15 cellular contexts compared by ENCODE assay signal in genomic region chr7:73891178-73891885, GRCh38. TPM values are rescaled to one million over a fixed set of nuclear protein-coding genes. Genes with fewer than 3 reads are reported as not detected.
DNase-seq lines count a peak whose midpoint lies in the region; ATAC-seq, FAIRE-seq and TF ChIP-seq lines count a peak whose summit lies in the region.
"Had no signal": no experiment of that assay in that cellular context is flagged by ENCODE, and none has a peak within 500 bp of the region (broad histone marks: within the 10 kb centered on the region; RNA-seq: fewer than 3 reads in every experiment).

No MANE protein-coding gene starts in this region.

- POLR2A ChIA-PET in A549 (lab: Yijun Ruan, JAX) = no interaction called here
- POLR2A ChIA-PET in HEK293T (lab: Yijun Ruan, JAX) = interaction anchor here (0.6 kb wide), 1 partner anchor 31 kb away, joined by 3 read pairs; no protein-coding TSS in a partner anchor

- no peaks in the 10 kb centered on the region for H3K27me3 ChIP-seq in ovary
- H3K27me3 ChIP-seq: BLaER1 had no signal

- CTCF ChIA-PET in A549 (lab: Yijun Ruan, JAX) = interaction anchor here (0.8 to 5.0 kb wide), 5 partner anchors 8 to 134 kb away, joined by 3 to 22 read pairs (median 4); no protein-coding TSS in a partner anchor
- CTCF ChIA-PET in HEK293T (lab: Yijun Ruan, JAX) = interaction anchor here (1.2 kb wide), 1 partner anchor 10 kb away, joined by 7 read pairs; no protein-coding TSS in a partner anchor

- H3K4me2 ChIP-seq in A549 = no peak overlapping the region

- H3K4me1 ChIP-seq in A549 (peaks cover 35% of the 10 kb centered on the region), ovary (ENCODE audit: insufficient read depth) (peaks cover 6% of the 10 kb centered on the region)

- TF ChIP-seq POLR2A in A549 (IDR thresholded peaks at IDR 0.05; ENCODE audit: low read length) (no peak), ovary (IDR thresholded peaks at IDR 0.05) (no peak)

- intact Hi-C loops in ovary (cut with DNase I) = loop anchor here in 1 of 4 donors (5.0 to 10.0 kb wide), 2 partner anchors 103 to 136 kb away; partner anchors contain the start of gene ELN

- TF ChIP-seq EP300 in A549 (IDR thresholded peaks at IDR 0.05) (no peak), ovary (IDR thresholded peaks at IDR 0.05) (no peak)

- TF ChIP-seq CTCF in A549 (IDR thresholded peaks at IDR 0.05) = no peak
- TF ChIP-seq CTCF in ovary (IDR thresholded peaks at IDR 0.05) = no peak

- FAIRE-seq in A549 (lab: Jason Lieb, UNC) = no peak

- TF ChIP-seq RAD21 in A549 (conservative IDR thresholded peaks at IDR 0.05 in 1 of 2, IDR thresholded peaks at IDR 0.05 in 1 of 2) = peak in 1 of 2 experiments; percentile 40; a peak in 2 of 5 replicates

- 78% methylated on average over 15 of the region's 16 CpGs for WGBS in A549 (ENCODE audit: missing lambda C conversion rate)
- 49 to 54% (median 52%) methylated on average over 16 of the region's 16 CpGs for WGBS in ovary, 3 donors

- H3K9me3 ChIP-seq in A549 (peaks cover 4% of the 10 kb centered on the region; the same call in 2 of the 3 replicates), ovary (no peaks in the 10 kb centered on the region)

- DNase-seq in A549 (ENCODE audit: low read depth in 1 of 2, low spot score in 1 of 2) = peak; percentile 39 to 54
- DNase-seq in HEK293T (ENCODE audit: extremely low spot score) = no peak
- peak; percentile 5 for DNase-seq in cerebellar cortex (ENCODE audit: low spot score)
- peak; percentile 44 for DNase-seq in left kidney (ENCODE audit: low read depth, low spot score)
- no peak for DNase-seq in ovary
- no peak for DNase-seq in NCI-H146 (lab: John Stamatoyannopoulos, UW)
- no peak for DNase-seq in mucosa of gallbladder (ENCODE audit: low spot score)
- DNase-seq: activated B cell treated with CpG ODN at 0.5 μM for 24 hours; anterior cingulate cortex; naive thymus-derived CD4-positive, alpha-beta T cell; NCI-H1092 treated with DMSO at 0.1 percent for 48 hours; NCI-H510A; SHP77 treated with DMSO at 0.1 percent for 48 hours had no signal

- H3K27ac ChIP-seq in A549 = peak overlapping the region in 1 of 2 experiments; percentile 33; a peak in 2 of 6 replicates
- no peak overlapping the region for H3K27ac ChIP-seq in ovary
- H3K27ac ChIP-seq: BLaER1 had no signal

- H3K4me3 ChIP-seq in A549 = no peak overlapping the region
- no peak overlapping the region for H3K4me3 ChIP-seq in ovary
- H3K4me3 ChIP-seq: BLaER1 had no signal

- no peaks in the 10 kb centered on the region for H3K36me3 ChIP-seq in ovary
- H3K36me3 ChIP-seq: BLaER1 had no signal

- ATAC-seq in A549 = peak in 1 of 2 experiments; percentile 45; a peak in 2 of 6 replicates
- no peak for ATAC-seq in HG03432 (IDR thresholded peaks at IDR 0.05; ENCODE audit: unreplicated experiment)
- ATAC-seq: naive thymus-derived CD4-positive, alpha-beta T cell had no signal

TF ChIP-seq in A549, 52 proteins besides CTCF, POLR2A, EP300 and RAD21:
- no peak for TF ChIP-seq CBX8 (IDR thresholded peaks at IDR 0.05)
- TF ChIP-seq TP53 (CRISPR knock-in tag; IDR thresholded peaks at IDR 0.05) = no peak
- TF ChIP-seq ZNF302 (CRISPR knock-in tag; IDR thresholded peaks at IDR 0.05) = no peak
- TF ChIP-seq, protein P1, sequence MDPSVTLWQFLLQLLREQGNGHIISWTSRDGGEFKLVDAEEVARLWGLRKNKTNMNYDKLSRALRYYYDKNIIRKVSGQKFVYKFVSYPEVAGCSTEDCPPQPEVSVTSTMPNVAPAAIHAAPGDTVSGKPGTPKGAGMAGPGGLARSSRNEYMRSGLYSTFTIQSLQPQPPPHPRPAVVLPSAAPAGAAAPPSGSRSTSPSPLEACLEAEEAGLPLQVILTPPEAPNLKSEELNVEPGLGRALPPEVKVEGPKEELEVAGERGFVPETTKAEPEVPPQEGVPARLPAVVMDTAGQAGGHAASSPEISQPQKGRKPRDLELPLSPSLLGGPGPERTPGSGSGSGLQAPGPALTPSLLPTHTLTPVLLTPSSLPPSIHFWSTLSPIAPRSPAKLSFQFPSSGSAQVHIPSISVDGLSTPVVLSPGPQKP (IDR thresholded peaks at IDR 0.05; ENCODE audit: low read depth, low read length) = no peak
- no peak for TF ChIP-seq HOXB5 (CRISPR knock-in tag; IDR thresholded peaks at IDR 0.05)
- TF ChIP-seq HOXB13 (CRISPR knock-in tag; IDR thresholded peaks at IDR 0.05; ENCODE audit: low read depth) = no peak
- no peak for TF ChIP-seq MAZ (IDR thresholded peaks at IDR 0.05; ENCODE audit: borderline replicate concordance, low read depth, low read length)
- no peak for TF ChIP-seq BHLHE40 (IDR thresholded peaks at IDR 0.05; ENCODE audit: low read depth, low read length)

TF ChIP-seq in HEK293T, 16 proteins besides CTCF, POLR2A, EP300 and RAD21:
- TF ChIP-seq, protein P2, sequence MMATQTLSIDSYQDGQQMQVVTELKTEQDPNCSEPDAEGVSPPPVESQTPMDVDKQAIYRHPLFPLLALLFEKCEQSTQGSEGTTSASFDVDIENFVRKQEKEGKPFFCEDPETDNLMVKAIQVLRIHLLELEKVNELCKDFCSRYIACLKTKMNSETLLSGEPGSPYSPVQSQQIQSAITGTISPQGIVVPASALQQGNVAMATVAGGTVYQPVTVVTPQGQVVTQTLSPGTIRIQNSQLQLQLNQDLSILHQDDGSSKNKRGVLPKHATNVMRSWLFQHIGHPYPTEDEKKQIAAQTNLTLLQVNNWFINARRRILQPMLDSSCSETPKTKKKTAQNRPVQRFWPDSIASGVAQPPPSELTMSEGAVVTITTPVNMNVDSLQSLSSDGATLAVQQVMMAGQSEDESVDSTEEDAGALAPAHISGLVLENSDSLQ (IDR thresholded peaks at IDR 0.05) = peak; percentile 82
- TF ChIP-seq SUZ12 (IDR thresholded peaks at IDR 0.05) = no peak

RNA-seq across cellular contexts. Expression of gene TMEM270, which starts 30.4 kb away (rescaled TPM):
- polyA plus RNA-seq in A549 (2011; rRNA removed) = 0.16 TPM in 1 of 2 replicates, not detected in the other
- 0.07 and 0.10 TPM in 2 replicates for polyA plus RNA-seq in A549 (2012; cell fraction: cytosol; rRNA removed)
- 0.06 and 0.17 TPM in 2 replicates for polyA plus RNA-seq in A549 (2012; cell fraction: nucleus; rRNA removed)
- not detected in 3 replicates for polyA plus RNA-seq in A549 (2017; fragmentation: RNase III; extraction: RNeasy Plus Mini Kit Qiagen cat#74134 plus additional on column Dnase treatment)
- polyA minus RNA-seq in A549 (2011; rRNA and poly(A)+ RNA removed) = not detected in 2 replicates
- under 1 TPM in 1 of 7 donors, not detected in 6; 0.34 TPM for total RNA-seq in ovary
- not detected for polyA plus RNA-seq in ovary
- not detected for total RNA-seq in mucosa of gallbladder
- total RNA-seq: activated B cell treated with CpG ODN at 0.5 μM for 24 hours; naive thymus-derived CD4-positive, alpha-beta T cell had no signal
- polyA plus RNA-seq: naive thymus-derived CD4-positive, alpha-beta T cell had no signal

RNA-seq across cellular contexts. Expression of gene METTL27, which starts 49.0 kb away (rescaled TPM):
- polyA plus RNA-seq in A549 (2011; rRNA removed) (4.1 and 5.5 TPM in 2 replicates), A549 (2017; fragmentation: RNase III; extraction: RNeasy Plus Mini Kit Qiagen cat#74134 plus additional on column Dnase treatment) (4.9 to 5.8 TPM (median 5.3 TPM) in 3 replicates), ovary (1 to 10 TPM in 1 of 2 donors, not detected in 1; 3.0 TPM)
- polyA plus RNA-seq in A549 (2012; cell fraction: cytosol; rRNA removed) = 11.3 and 12.4 TPM in 2 replicates
- polyA plus RNA-seq in A549 (2012; cell fraction: nucleus; rRNA removed) = 7.8 and 11.8 TPM in 2 replicates
- 5.1 and 5.4 TPM in 2 replicates for polyA minus RNA-seq in A549 (2011; rRNA and poly(A)+ RNA removed)
- total RNA-seq in ovary (10 to 100 TPM in 1 of 7 donors, 1 to 10 TPM in 6; 1.8 to 25.6 (median 4.3) TPM), mucosa of gallbladder (3.1 TPM)

Comparison
In these comparisons a context has a peak if more than half of its experiments do, and no peak if none do; other contexts are left out.
1. DNase-seq: peak in A549 (2 of 2), cerebellar cortex (single experiment) and left kidney (single experiment); none in HEK293T (single experiment), ovary (0 of 5), NCI-H146 (single experiment) and mucosa of gallbladder (single experiment).